In genomic region chr14:42554091-42554490, GRCh38 we compare ENCODE assay signal across 35 cellular contexts.
"Had no signal": no experiment of that assay in that cellular context is flagged by ENCODE, and none has a peak within 500 bp of the region (broad histone marks: within the 10 kb centered on the region; RNA-seq: fewer than 3 reads in every experiment).

No MANE protein-coding gene starts in this region.

- H3K9ac ChIP-seq: KMS-11 had no signal

- H3K36me3 ChIP-seq: MG63 had no signal

- H3K27me3 ChIP-seq: MG63 had no signal

- H3K4me2 ChIP-seq: KMS-11 had no signal

- H3K4me3 ChIP-seq: MG63 had no signal

- H3K9me3 ChIP-seq: MG63 had no signal

- DNase-seq: Kasumi-1, MG63, MM.1S, MV-4-11, NCI-H1048, NCI-H1092, NCI-H1092 treated with DMSO at 0.1 percent for 48 hours, NCI-H1105, NCI-H1105 treated with DMSO at 0.1 percent for 48 hours, NCI-H1417, NCI-H1417 treated with DMSO at 0.1 percent for 48 hours, NCI-H1436, NCI-H1436 treated with DMSO at 0.1 percent for 48 hours, NCI-H1694, NCI-H1694 treated with DMSO at 0.1 percent for 48 hours, NCI-H187, NCI-H187 treated with DMSO at 0.1 percent for 48 hours, NCI-H1930, NCI-H2029, NCI-H2029 treated with DMSO at 0.1 percent for 48 hours, NCI-H2081, NCI-H2081 treated with DMSO at 0.1 percent for 48 hours, NCI-H2107, NCI-H2171, NCI-H2171 treated with DMSO at 0.1 percent for 48 hours, NCI-H2227 treated with DMSO at 0.1 percent for 48 hours, NCI-H226, NCI-H345, NCI-H446, NCI-H446 treated with DMSO at 0.1 percent for 48 hours, NCI-H510A, NCI-H510A treated with DMSO at 0.1 percent for 48 hours, NCI-H524, NCI-H524 treated with DMSO at 0.1 percent for 48 hours had no signal

- H3K27ac ChIP-seq: KMS-11 had no signal
